Comparison of ENCODE assay signal across 8 cellular contexts in the genomic region with DNA sequence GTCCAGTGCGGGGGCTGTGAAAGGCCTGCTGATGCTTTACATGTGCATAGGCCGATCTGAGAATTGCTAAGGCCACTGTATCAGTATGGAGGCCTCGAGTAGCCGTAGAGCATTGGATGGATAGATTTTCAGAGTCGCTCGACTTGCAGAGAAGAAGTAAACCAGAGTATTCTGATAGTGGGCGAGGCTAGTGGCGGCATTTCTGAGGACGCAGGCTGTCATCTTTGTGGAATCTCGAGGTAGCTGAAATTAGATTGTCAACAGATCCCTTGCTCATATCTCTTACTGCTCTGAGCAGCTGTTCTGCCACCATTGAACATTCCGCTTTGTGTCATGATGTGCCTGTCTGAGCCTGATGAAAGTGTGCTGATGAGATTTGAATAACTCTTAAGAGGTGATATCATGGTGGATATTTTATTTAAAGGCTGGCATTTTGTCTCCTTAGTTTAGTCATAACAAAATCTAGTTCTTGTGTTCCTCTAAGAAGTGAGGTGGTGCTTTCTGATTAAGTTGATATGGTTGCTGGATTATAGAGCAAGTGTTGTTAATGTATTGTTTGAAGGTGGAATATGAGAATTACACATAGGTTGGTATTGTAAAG.
DNase-seq lines count a peak whose midpoint lies in the region; TF ChIP-seq lines count a peak whose summit lies in the region.

No MANE protein-coding gene starts in this region.

- TF ChIP-seq POLR2A in erythroblast (IDR thresholded peaks at IDR 0.05; ENCODE audit: low read length), result no peak

- H3K4me3 ChIP-seq in SK-N-MC, result peak overlapping the region; percentile 83
- peak overlapping the region; percentile 94 for H3K4me3 ChIP-seq in neuron (ENCODE audit: low read length)

- H3K9me3 ChIP-seq in SK-N-MC (ENCODE audit: low read depth, low read length), result no peaks in the 10 kb centered on the region
- no peaks in the 10 kb centered on the region for H3K9me3 ChIP-seq in neuron (ENCODE audit: low read length)

- H3K27ac ChIP-seq in SK-N-MC, result peak overlapping the region; percentile 81; the same call in 1 of the 2 replicates

- H3K27me3 ChIP-seq in neuron (ENCODE audit: insufficient read depth, low read length), result no peaks in the 10 kb centered on the region

- H3K9ac ChIP-seq in SK-N-MC (ENCODE audit: insufficient read length), result peak overlapping the region; percentile 81

- no peaks in the 10 kb centered on the region for H3K36me3 ChIP-seq in SK-N-MC (ENCODE audit: insufficient read depth, low read length)
- peaks cover 5% of the 10 kb centered on the region for H3K36me3 ChIP-seq in neuron (ENCODE audit: insufficient read depth, low read length)

- H3K4me1 ChIP-seq in neuron (ENCODE audit: insufficient read depth, low read length), result peaks cover 33% of the 10 kb centered on the region

- H2AFZ ChIP-seq in neuron (ENCODE audit: low read depth, low read length), result no peak overlapping the region

- DNase-seq in activated CD8-positive, alpha-beta memory T cell treated with anti-CD3 and anti-CD28 coated beads, Interleukin-2, amount 50 U/mL, for 48 hours, result peak; percentile 51
- no peak for DNase-seq in activated CD8-positive, alpha-beta memory T cell treated with anti-CD3 and anti-CD28 coated beads, Interleukin-2, amount 50 U/mL, for 4 hours
- DNase-seq in SK-N-MC (ENCODE audit: low read depth, low spot score), result no peak
- DNase-seq in erythroblast (lab: John Stamatoyannopoulos, UW), result peak; percentile 30 to 34
- no peak for DNase-seq in NOMO-1 treated with DMSO at 0.1 percent for 48 hours (lab: John Stamatoyannopoulos, UW; ENCODE audit: unreplicated experiment)
- no peak for DNase-seq in stimulated activated CD4-positive, alpha-beta T cell treated with anti-CD3 and anti-CD28 coated beads, Interleukin-4, amount 100 ng/mL, for 24 hours
- no peak for DNase-seq in medulla oblongata (ENCODE audit: extremely low spot score)

Comparison
In these comparisons a context has a peak if more than half of its experiments do, and no peak if none do; other contexts are left out.
1. DNase-seq: peak in activated CD8-positive, alpha-beta memory T cell treated with anti-CD3 and anti-CD28 coated beads, Interleukin-2, amount 50 U/mL, for 48 hours (single experiment) and erythroblast (2 of 2); none in activated CD8-positive, alpha-beta memory T cell treated with anti-CD3 and anti-CD28 coated beads, Interleukin-2, amount 50 U/mL, for 4 hours (single experiment), SK-N-MC (single experiment), NOMO-1 treated with DMSO at 0.1 percent for 48 hours (single experiment), stimulated activated CD4-positive, alpha-beta T cell treated with anti-CD3 and anti-CD28 coated beads, Interleukin-4, amount 100 ng/mL, for 24 hours (single experiment) and medulla oblongata (single experiment).